ENCODE assay signal across 13 cellular contexts in the genomic region with DNA sequence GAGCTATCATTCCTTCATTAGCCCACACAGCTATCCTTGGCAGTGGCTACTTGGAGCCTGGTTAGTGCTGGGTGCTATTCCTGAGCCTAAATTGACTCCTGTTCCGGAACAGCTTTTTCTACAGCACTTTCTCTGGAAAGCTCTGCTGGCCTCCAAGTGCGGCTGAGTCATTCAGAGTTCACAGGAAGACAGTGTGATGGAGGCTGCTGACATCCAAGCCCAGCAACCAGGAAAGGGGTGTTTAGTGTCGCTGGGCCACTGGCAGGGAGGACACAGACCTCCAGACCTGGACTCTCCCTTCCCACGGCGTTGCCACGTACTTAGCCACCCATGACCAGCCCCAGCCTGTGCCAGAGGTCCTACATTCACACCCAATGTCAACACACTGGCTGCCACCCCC. TPM values are rescaled to one million over a fixed set of nuclear protein-coding genes. Genes with fewer than 3 reads are reported as not detected.
A peak's percentile ranks its signal among the peaks of the same experiment; 100 is the strongest.
DNase-seq lines count a peak whose midpoint lies in the region; ATAC-seq, FAIRE-seq and TF ChIP-seq lines count a peak whose summit lies in the region.
"Had no signal": no experiment of that assay in that cellular context is flagged by ENCODE, and none has a peak within 500 bp of the region (broad histone marks: within the 10 kb centered on the region; RNA-seq: fewer than 3 reads in every experiment).

No MANE protein-coding gene starts in this region.

- CTCF ChIA-PET in K562 (lab: Yijun Ruan, JAX; ENCODE audit: low intra/inter-chr PET ratio): no interaction called here

- H3K27ac Mint-ChIP-seq in HFFc6: peak overlapping the region; percentile 14; the same call in 1 of the 2 replicates
- H3K27ac Mint-ChIP-seq: activated naive CD8-positive, alpha-beta T cell treated with anti-CD3 and anti-CD28 coated beads for 36 hours had no signal

- no peak overlapping the region for H3K27ac ChIP-seq in K562 (ENCODE audit: extremely low read depth, low read depth, low read length)

- WGBS in K562 (ENCODE audit: insufficient coverage, low coverage, missing lambda C conversion rate): 0% methylated on average over 6 of the region's 6 CpGs

- no peaks in the 10 kb centered on the region for H3K36me3 ChIP-seq in K562 (ENCODE audit: control insufficient read depth, insufficient read depth, low read length)
- H3K36me3 ChIP-seq: right lobe of liver had no signal

- no peaks in the 10 kb centered on the region for H4K20me1 ChIP-seq in K562 (replicated peaks; ENCODE audit: control insufficient read depth, insufficient read depth, low read length)

- no peaks in the 10 kb centered on the region; a peak in 1 of 5 replicates for H3K4me1 ChIP-seq in K562 (replicated peaks in 1 of 2; ENCODE audit: control insufficient read depth in 2 of 2, insufficient read depth in 2 of 2, low read length in 2 of 2)
- H3K4me1 ChIP-seq: Caco-2 had no signal

- TF ChIP-seq CTCF in HFFc6 (IDR thresholded peaks at IDR 0.05): no peak
- no peak for TF ChIP-seq CTCF in K562 (IDR thresholded peaks at IDR 0.05 in 2 of 3, conservative IDR thresholded peaks at IDR 0.05 in 1 of 3; ENCODE audit: insufficient read depth in 2 of 3, low read depth in 1 of 3, low read length in 3 of 3)

- BruUV-seq in K562 (replicated peaks; lab: Mats Ljungman, UMichigan): no TSS peak

- H3K4me3 ChIP-seq in K562: no peak overlapping the region
- H3K4me3 ChIP-seq: right lobe of liver had no signal

- POLR2A ChIA-PET in K562 (lab: Yijun Ruan, JAX): no interaction called here

- H2AFZ ChIP-seq in K562 (ENCODE audit: low read depth, low read length): no peak overlapping the region

- DNase-seq in HFFc6 (peak; percentile 7), K562 (ENCODE audit: extremely low read depth in 1 of 4, low spot score in 3 of 4) (no peak), kidney tubule cell (ENCODE audit: low spot score) (peak; percentile 7), superior temporal gyrus (ENCODE audit: extremely low spot score) (peak; percentile 12), OCI-M2 (lab: John Stamatoyannopoulos, UW; ENCODE audit: unreplicated experiment) (no peak)
- DNase-seq in activated CD8-positive, alpha-beta memory T cell treated with anti-CD3 and anti-CD28 coated beads, Interleukin-2, amount 50 U/mL, for 48 hours: no peak
- DNase-seq: activated naive CD8-positive, alpha-beta T cell treated with anti-CD3 and anti-CD28 coated beads for 36 hours; Caco-2; cortex of kidney; NCI-H226; right lobe of liver had no signal

- H3K9me1 ChIP-seq in K562 (ENCODE audit: control insufficient read depth, insufficient read depth, low read length): no peaks in the 10 kb centered on the region

- peaks cover 12% of the 10 kb centered on the region for H3K4me1 Mint-ChIP-seq in HFFc6 (ENCODE audit: low read depth)

- peaks cover 29% of the 10 kb centered on the region for H3K27me3 Mint-ChIP-seq in HFFc6 (ENCODE audit: insufficient read depth)
- H3K27me3 Mint-ChIP-seq: activated naive CD8-positive, alpha-beta T cell treated with anti-CD3 and anti-CD28 coated beads for 36 hours had no signal

- in situ Hi-C loops in K562 (cut with MboI): no loop called here

- no peak for TF ChIP-seq POLR2A in K562 (conservative IDR thresholded peaks at IDR 0.05)

- peaks cover 4 to 52% of the 10 kb centered on the region in 2 experiments; a peak in 3 of 5 replicates for H3K27me3 ChIP-seq in K562 (ENCODE audit: control insufficient read depth in 2 of 2, insufficient read depth in 2 of 2, low read length in 2 of 2)
- H3K27me3 ChIP-seq: right lobe of liver had no signal

- ATAC-seq in K562: no peak
- no peak for ATAC-seq in GM21515 (IDR thresholded peaks at IDR 0.05; ENCODE audit: unreplicated experiment)

- H3K9me3 Mint-ChIP-seq in HFFc6: no peaks in the 10 kb centered on the region
- H3K9me3 Mint-ChIP-seq: activated naive CD8-positive, alpha-beta T cell treated with anti-CD3 and anti-CD28 coated beads for 36 hours had no signal

- FAIRE-seq in K562 (lab: Jason Lieb, UNC): peak; percentile 26

- H3K4me2 ChIP-seq in K562 (ENCODE audit: insufficient read depth, low read length): no peak overlapping the region

- TF ChIP-seq EP300 in K562 (IDR thresholded peaks at IDR 0.05; ENCODE audit: low read length): no peak

- no peak overlapping the region for H3K9ac ChIP-seq in K562 (ENCODE audit: insufficient read depth in 1 of 2, low read depth in 2 of 2, low read length in 2 of 2)

- H3K9me3 ChIP-seq in K562 (replicated peaks; ENCODE audit: control insufficient read depth, insufficient read depth, low read depth, low read length): no peaks in the 10 kb centered on the region
- H3K9me3 ChIP-seq: Caco-2, right lobe of liver had no signal

- H3K4me3 Mint-ChIP-seq in HFFc6: no peak overlapping the region
- H3K4me3 Mint-ChIP-seq: activated naive CD8-positive, alpha-beta T cell treated with anti-CD3 and anti-CD28 coated beads for 36 hours had no signal

- no peaks in the 10 kb centered on the region for H3K79me2 ChIP-seq in K562 (ENCODE audit: control insufficient read depth, insufficient read depth, low read length)

- TF ChIP-seq RAD21 in K562 (CRISPR knock-in tag; conservative IDR thresholded peaks at IDR 0.05 in 1 of 2, IDR thresholded peaks at IDR 0.05 in 1 of 2): no peak

- no peaks in the 10 kb centered on the region for H3K36me3 Mint-ChIP-seq in HFFc6 (ENCODE audit: low read depth)
- H3K36me3 Mint-ChIP-seq: activated naive CD8-positive, alpha-beta T cell treated with anti-CD3 and anti-CD28 coated beads for 36 hours had no signal

- intact Hi-C loops in K562 (cut with micrococcal nuclease): no loop called here

TF ChIP-seq in K562, 482 proteins besides CTCF, POLR2A, EP300 and RAD21:
- TF ChIP-seq STAT5B (CRISPR knock-in tag; IDR thresholded peaks at IDR 0.05) (no peak), FOSL1 (tag; conservative IDR thresholded peaks at IDR 0.05) (0 out of 2 replicates have a peak, but pooled peaks have one; percentile 23)

RNA-seq across cellular contexts. Expression of a gene that starts 28.7 kb away (rescaled TPM):
- total RNA-seq in HFFc6 (2021; fragmentation: NEBNext Ultra II Directional; extraction: Animal tissue kit (Norgen Biotek cat#: 25700)): under 1 TPM in 1 of 6 experiments, not detected in 5; 0.09 TPM
- 0.76 and 1.4 TPM in 2 replicates for total RNA-seq in K562 (2011; cell fraction: chromatin; rRNA removed; ENCODE audit: low replicate concordance)
- 0.53 and 0.67 TPM in 2 replicates for total RNA-seq in K562 (2011; cell fraction: nucleolus; rRNA removed)
- total RNA-seq in K562 (2011; cell fraction: nucleoplasm; rRNA removed): 0.66 and 1.4 TPM in 2 replicates
- total RNA-seq in K562 (2014; rRNA removed): 0.36 TPM in 1 of 2 replicates, not detected in the other
- 0.15 TPM in 1 of 2 replicates, not detected in the other for total RNA-seq in K562 (2014; rRNA removed; fragmentation: Illumina TruSeq; extraction: Trizol)
- 0.08 and 0.11 TPM in 2 replicates for total RNA-seq in K562 (2015; rRNA removed; fragmentation: Illumina TruSeq; extraction: Trizol)
- total RNA-seq in K562 (2021): 0.36 and 0.58 TPM in 2 replicates
- 0.32 and 0.61 TPM in 2 replicates for polyA plus RNA-seq in K562 (2011; rRNA removed)
- polyA plus RNA-seq in K562 (2011; cell fraction: cytosol; rRNA removed): 0.77 and 0.79 TPM in 2 replicates
- 1.4 and 1.8 TPM in 2 replicates for polyA plus RNA-seq in K562 (2011; cell fraction: nucleus; rRNA removed)
- 0.26 and 0.40 TPM in 2 replicates for polyA plus RNA-seq in K562 (2012)
- 0.30 and 0.58 TPM in 2 replicates for polyA plus RNA-seq in K562 (2014; fragmentation: Illumina TruSeq; extraction: Trizol)
- polyA plus RNA-seq in K562 (2014; fragmentation: Nextera tagmentation; extraction: Ambion mirVana): not detected
- 0.27 and 0.57 TPM in 2 replicates for polyA plus RNA-seq in K562 (2014; rRNA removed)
- 0.30 and 0.46 TPM in 2 replicates for polyA minus RNA-seq in K562 (2011; rRNA and poly(A)+ RNA removed)
- polyA minus RNA-seq in K562 (2011; cell fraction: cytosol; rRNA and poly(A)+ RNA removed): 0.19 and 0.36 TPM in 2 replicates
- 0.27 and 0.33 TPM in 2 replicates for polyA minus RNA-seq in K562 (2011; cell fraction: nucleus; rRNA and poly(A)+ RNA removed)
- total RNA-seq: fibroblast of villous mesenchyme had no signal

Comparison
In these comparisons a context has a peak if more than half of its experiments do, and no peak if none do; other contexts are left out.
1. DNase-seq: peak in HFFc6 (single experiment), kidney tubule cell (single experiment) and superior temporal gyrus (single experiment); none in K562 (0 of 4), activated CD8-positive, alpha-beta memory T cell treated with anti-CD3 and anti-CD28 coated beads, Interleukin-2, amount 50 U/mL, for 48 hours (single experiment) and OCI-M2 (single experiment).